18 cellular contexts compared by ENCODE assay signal in genomic region chr5:35026280-35026840, GRCh38. TPM values are rescaled to one million over a fixed set of nuclear protein-coding genes. Genes with fewer than 3 reads are reported as not detected.
"Had no signal": no experiment of that assay in that cellular context is flagged by ENCODE, and none has a peak within 500 bp of the region (broad histone marks: within the 10 kb centered on the region; RNA-seq: fewer than 3 reads in every experiment).

No MANE protein-coding gene starts in this region.

- H3K9me3 ChIP-seq: psoas muscle, thyroid gland, uterus had no signal

- H3K4me3 Mint-ChIP-seq: activated CD4-positive, alpha-beta memory T cell treated with anti-CD3 and anti-CD28 coated beads, Interleukin-2, amount 10 ng/mL, durations not matched to agents 7 days and 5 days; activated naive CD4-positive, alpha-beta T cell treated with anti-CD3 and anti-CD28 coated beads, Interleukin-2, amount 10 ng/mL, durations not matched to agents 7 days and 5 days; activated T-cell treated with anti-CD3 and anti-CD28 coated beads, Interleukin-2, amount 50 U/mL, for 24 hours; neural crest cell; stimulated activated effector memory CD8-positive, alpha-beta T cell treated with anti-CD3 and anti-CD28 coated beads, Interleukin-12 subunit alpha, Interleukin-12 subunit beta, amount 100 ng/mL, for 72 hours had no signal

- H3K27ac ChIP-seq: cardiac muscle cell, psoas muscle, thyroid gland, uterus, WERI-Rb-1 had no signal

- DNase-seq: activated CD4-positive, alpha-beta memory T cell treated with anti-CD3 and anti-CD28 coated beads, Interleukin-2, amount 10 ng/mL, durations not matched to agents 7 days and 5 days; activated naive CD4-positive, alpha-beta T cell treated with anti-CD3 and anti-CD28 coated beads, Interleukin-2, amount 10 ng/mL, durations not matched to agents 7 days and 5 days; activated T-cell treated with anti-CD3 and anti-CD28 coated beads, Interleukin-2, amount 50 U/mL, for 24 hours; erythroblast; midbrain; psoas muscle; T-helper 1 cell; thyroid gland; uterus; WERI-Rb-1 had no signal

- H3K36me3 ChIP-seq: cardiac muscle cell, thyroid gland, uterus, WERI-Rb-1 had no signal

- H3K27me3 ChIP-seq: cardiac muscle cell, thyroid gland, uterus had no signal

- H3K4me1 ChIP-seq: psoas muscle, thyroid gland, uterus had no signal

- H3K4me3 ChIP-seq: cardiac muscle cell, lung, psoas muscle, thyroid gland, uterus had no signal

- H3K27ac Mint-ChIP-seq: activated CD4-positive, alpha-beta memory T cell treated with anti-CD3 and anti-CD28 coated beads, Interleukin-2, amount 10 ng/mL, durations not matched to agents 7 days and 5 days; activated naive CD4-positive, alpha-beta T cell treated with anti-CD3 and anti-CD28 coated beads, Interleukin-2, amount 10 ng/mL, durations not matched to agents 7 days and 5 days; activated T-cell treated with anti-CD3 and anti-CD28 coated beads, Interleukin-2, amount 50 U/mL, for 24 hours; stimulated activated effector memory CD8-positive, alpha-beta T cell treated with anti-CD3 and anti-CD28 coated beads, Interleukin-12 subunit alpha, Interleukin-12 subunit beta, amount 100 ng/mL, for 72 hours had no signal

- H3K36me3 Mint-ChIP-seq: activated naive CD4-positive, alpha-beta T cell treated with anti-CD3 and anti-CD28 coated beads, Interleukin-2, amount 10 ng/mL, durations not matched to agents 7 days and 5 days; stimulated activated effector memory CD8-positive, alpha-beta T cell treated with anti-CD3 and anti-CD28 coated beads, Interleukin-12 subunit alpha, Interleukin-12 subunit beta, amount 100 ng/mL, for 72 hours had no signal

- H3K4me1 Mint-ChIP-seq: activated CD4-positive, alpha-beta memory T cell treated with anti-CD3 and anti-CD28 coated beads, Interleukin-2, amount 10 ng/mL, durations not matched to agents 7 days and 5 days; activated naive CD4-positive, alpha-beta T cell treated with anti-CD3 and anti-CD28 coated beads, Interleukin-2, amount 10 ng/mL, durations not matched to agents 7 days and 5 days; neural crest cell; stimulated activated effector memory CD8-positive, alpha-beta T cell treated with anti-CD3 and anti-CD28 coated beads, Interleukin-12 subunit alpha, Interleukin-12 subunit beta, amount 100 ng/mL, for 72 hours had no signal

- H3K9me3 Mint-ChIP-seq: activated CD4-positive, alpha-beta memory T cell treated with anti-CD3 and anti-CD28 coated beads, Interleukin-2, amount 10 ng/mL, durations not matched to agents 7 days and 5 days; activated naive CD4-positive, alpha-beta T cell treated with anti-CD3 and anti-CD28 coated beads, Interleukin-2, amount 10 ng/mL, durations not matched to agents 7 days and 5 days; activated T-cell treated with anti-CD3 and anti-CD28 coated beads, Interleukin-2, amount 50 U/mL, for 24 hours; neural crest cell; stimulated activated effector memory CD8-positive, alpha-beta T cell treated with anti-CD3 and anti-CD28 coated beads, Interleukin-12 subunit alpha, Interleukin-12 subunit beta, amount 100 ng/mL, for 72 hours had no signal

RNA-seq across cellular contexts. Expression of gene AGXT2, which starts 21.4 kb away (rescaled TPM):
- total RNA-seq: activated CD4-positive, alpha-beta memory T cell treated with anti-CD3 and anti-CD28 coated beads, Interleukin-2, amount 10 ng/mL, durations not matched to agents 7 days and 5 days; cardiac muscle cell; glomerular endothelial cell; lung; myocyte; neural crest cell; osteoblast; psoas muscle; thyroid gland; uterus had no signal
- polyA plus RNA-seq: adipose tissue, cardiac muscle cell, lung, psoas muscle had no signal
